Comparison of ENCODE assay signal across 1 cellular context in the genomic region with DNA sequence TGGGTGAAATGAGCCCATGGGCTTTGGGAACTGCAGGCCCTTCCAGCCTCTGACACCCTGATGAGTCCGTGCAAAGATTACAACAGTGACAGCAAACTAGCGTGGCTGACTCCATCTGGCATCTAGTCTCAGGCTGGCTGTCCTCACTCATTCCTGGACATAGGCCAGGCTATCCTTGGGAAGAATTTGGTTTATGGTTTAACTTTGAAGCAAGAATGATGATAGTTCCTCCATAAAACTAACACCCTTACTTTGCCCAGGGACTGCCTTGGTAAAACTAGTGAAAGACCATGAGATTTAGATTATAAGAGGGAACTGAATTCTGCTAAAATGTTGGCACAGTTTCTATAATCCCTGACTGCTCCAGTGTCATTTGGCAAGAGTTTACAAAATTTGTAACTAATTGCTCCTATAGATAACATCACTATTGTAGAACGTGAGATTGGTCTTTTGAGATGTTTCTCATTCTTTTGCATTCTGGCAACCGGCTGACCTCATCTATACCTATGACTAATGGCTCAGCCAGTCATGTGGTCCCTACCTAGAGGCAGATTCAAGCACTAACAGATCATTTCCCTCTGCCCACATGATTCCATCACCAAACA.
A peak's percentile ranks its signal among the peaks of the same experiment; 100 is the strongest.
TF ChIP-seq lines count a peak whose summit lies in the region.

No MANE protein-coding gene starts in this region.

TF ChIP-seq in SK-N-SH treated with all-trans-retinoic acid at 6 μM for 48 hours, 23 proteins besides CTCF, POLR2A, EP300 and RAD21:
- TF ChIP-seq ISL1 (CRISPR knock-in tag; IDR thresholded peaks at IDR 0.05), result peak; percentile 70
- TF ChIP-seq, protein P1, sequence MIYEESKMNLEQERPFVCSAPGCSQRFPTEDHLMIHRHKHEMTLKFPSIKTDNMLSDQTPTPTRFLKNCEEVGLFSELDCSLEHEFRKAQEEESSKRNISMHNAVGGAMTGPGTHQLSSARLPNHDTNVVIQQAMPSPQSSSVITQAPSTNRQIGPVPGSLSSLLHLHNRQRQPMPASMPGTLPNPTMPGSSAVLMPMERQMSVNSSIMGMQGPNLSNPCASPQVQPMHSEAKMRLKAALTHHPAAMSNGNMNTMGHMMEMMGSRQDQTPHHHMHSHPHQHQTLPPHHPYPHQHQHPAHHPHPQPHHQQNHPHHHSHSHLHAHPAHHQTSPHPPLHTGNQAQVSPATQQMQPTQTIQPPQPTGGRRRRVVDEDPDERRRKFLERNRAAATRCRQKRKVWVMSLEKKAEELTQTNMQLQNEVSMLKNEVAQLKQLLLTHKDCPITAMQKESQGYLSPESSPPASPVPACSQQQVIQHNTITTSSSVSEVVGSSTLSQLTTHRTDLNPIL (CRISPR knock-in tag; IDR thresholded peaks at IDR 0.05; ENCODE audit: low read depth), result peak; percentile 71
- TF ChIP-seq CSDC2 (CRISPR knock-in tag; IDR thresholded peaks at IDR 0.05), result 0 out of 2 replicates have a peak, but pooled peaks have one; percentile 27
